Comparison of ENCODE assay signal across 1 cellular context in the genomic region with DNA sequence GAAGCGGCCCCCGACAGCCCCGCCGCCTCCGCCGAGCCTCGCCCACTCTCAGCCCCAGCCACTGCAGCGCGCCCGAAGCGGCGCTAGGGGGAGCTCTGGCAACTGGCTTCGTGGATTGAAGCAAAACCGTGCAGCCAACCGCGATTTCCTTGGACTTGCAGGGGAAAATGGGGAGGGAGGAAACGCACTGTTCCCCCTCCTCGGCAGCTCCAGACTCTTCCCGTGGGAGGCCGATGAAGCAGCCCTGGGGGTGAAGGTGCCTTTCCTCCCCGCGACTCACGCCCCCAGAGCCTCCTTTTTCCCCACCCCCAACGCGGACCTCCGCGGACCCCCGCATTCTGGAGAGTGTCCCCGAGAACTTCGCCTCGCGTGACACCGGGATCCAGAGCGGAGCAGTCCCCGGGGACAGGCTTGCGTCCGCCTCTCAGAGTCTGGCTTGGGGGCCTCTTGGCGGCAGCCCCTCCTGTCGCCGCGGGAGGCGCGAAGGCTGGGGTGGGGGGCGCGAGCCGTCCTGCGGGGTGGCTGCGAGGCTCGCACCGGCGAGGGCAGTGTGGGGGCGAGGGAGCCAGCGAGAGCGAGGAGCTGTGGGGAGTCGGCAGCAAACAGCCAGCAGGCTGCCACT.
A peak's percentile ranks its signal among the peaks of the same experiment; 100 is the strongest.
TF ChIP-seq lines count a peak whose summit lies in the region.

No MANE protein-coding gene starts in this region.

TF ChIP-seq in HepG2, 621 proteins besides CTCF, POLR2A, EP300 and RAD21 (continued from another document and continues in another):
- TF ChIP-seq, protein P1, sequence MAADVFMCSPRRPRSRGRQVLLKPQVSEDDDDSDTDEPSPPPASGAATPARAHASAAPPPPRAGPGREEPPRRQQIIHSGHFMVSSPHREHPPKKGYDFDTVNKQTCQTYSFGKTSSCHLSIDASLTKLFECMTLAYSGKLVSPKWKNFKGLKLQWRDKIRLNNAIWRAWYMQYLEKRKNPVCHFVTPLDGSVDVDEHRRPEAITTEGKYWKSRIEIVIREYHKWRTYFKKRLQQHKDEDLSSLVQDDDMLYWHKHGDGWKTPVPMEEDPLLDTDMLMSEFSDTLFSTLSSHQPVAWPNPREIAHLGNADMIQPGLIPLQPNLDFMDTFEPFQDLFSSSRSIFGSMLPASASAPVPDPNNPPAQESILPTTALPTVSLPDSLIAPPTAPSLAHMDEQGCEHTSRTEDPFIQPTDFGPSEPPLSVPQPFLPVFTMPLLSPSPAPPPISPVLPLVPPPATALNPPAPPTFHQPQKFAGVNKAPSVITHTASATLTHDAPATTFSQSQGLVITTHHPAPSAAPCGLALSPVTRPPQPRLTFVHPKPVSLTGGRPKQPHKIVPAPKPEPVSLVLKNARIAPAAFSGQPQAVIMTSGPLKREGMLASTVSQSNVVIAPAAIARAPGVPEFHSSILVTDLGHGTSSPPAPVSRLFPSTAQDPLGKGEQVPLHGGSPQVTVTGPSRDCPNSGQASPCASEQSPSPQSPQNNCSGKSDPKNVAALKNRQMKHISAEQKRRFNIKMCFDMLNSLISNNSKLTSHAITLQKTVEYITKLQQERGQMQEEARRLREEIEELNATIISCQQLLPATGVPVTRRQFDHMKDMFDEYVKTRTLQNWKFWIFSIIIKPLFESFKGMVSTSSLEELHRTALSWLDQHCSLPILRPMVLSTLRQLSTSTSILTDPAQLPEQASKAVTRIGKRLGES (CRISPR knock-in tag; IDR thresholded peaks at IDR 0.05; ENCODE audit: borderline replicate concordance): no peak
- TF ChIP-seq GLMP (CRISPR knock-in tag; IDR thresholded peaks at IDR 0.05; ENCODE audit: borderline replicate concordance) (no peak), PAF1 (CRISPR knock-in tag; IDR thresholded peaks at IDR 0.05) (no peak), ZBTB10 (CRISPR knock-in tag; IDR thresholded peaks at IDR 0.05; ENCODE audit: borderline replicate concordance) (0 out of 2 replicates have a peak, but pooled peaks have one; percentile 32), YY1 (IDR thresholded peaks at IDR 0.05; ENCODE audit: insufficient read depth, insufficient replicate concordance, low read depth, low read length) (no peak), ZNF282 (IDR thresholded peaks at IDR 0.05; ENCODE audit: partially characterized antibody) (no peak), ZNF777 (CRISPR knock-in tag; IDR thresholded peaks at IDR 0.05) (peak; percentile 82), ZNF839 (CRISPR knock-in tag; IDR thresholded peaks at IDR 0.05; ENCODE audit: borderline replicate concordance) (no peak), DPF2 (CRISPR knock-in tag; IDR thresholded peaks at IDR 0.05; ENCODE audit: borderline replicate concordance, low read depth) (no peak), RNF2 (conservative IDR thresholded peaks at IDR 0.05; ENCODE audit: low read depth) (no peak), ZNF550 (CRISPR knock-in tag; IDR thresholded peaks at IDR 0.05; ENCODE audit: borderline replicate concordance) (no peak), SRSF4 (IDR thresholded peaks at IDR 0.05; ENCODE audit: low read depth, low read length, poor library complexity, severe bottlenecking) (no peak), ZNF589 (CRISPR knock-in tag; conservative IDR thresholded peaks at IDR 0.05) (no peak), ZNF101 (CRISPR knock-in tag; IDR thresholded peaks at IDR 0.05; ENCODE audit: borderline replicate concordance, low read depth) (no peak), MAFF (IDR thresholded peaks at IDR 0.05; ENCODE audit: low read depth, low read length) (no peak), HCFC1 (IDR thresholded peaks at IDR 0.05; ENCODE audit: low read depth, low read length) (no peak), NFE2 (CRISPR knock-in tag; IDR thresholded peaks at IDR 0.05) (no peak), ZNF784 (CRISPR knock-in tag; IDR thresholded peaks at IDR 0.05; ENCODE audit: borderline replicate concordance) (peak; percentile 25; the same call in 1 of the 2 replicates), HMG20A (CRISPR knock-in tag; IDR thresholded peaks at IDR 0.05; ENCODE audit: borderline replicate concordance) (0 out of 2 replicates have a peak, but pooled peaks have one; percentile 30), NFRKB (IDR thresholded peaks at IDR 0.05) (no peak), ZFP36L2 (CRISPR knock-in tag; IDR thresholded peaks at IDR 0.05) (no peak), DNMT3B (CRISPR knock-in tag; conservative IDR thresholded peaks at IDR 0.05) (no peak), ZNF333 (CRISPR knock-in tag; IDR thresholded peaks at IDR 0.05; ENCODE audit: borderline replicate concordance) (no peak; the same call in 1 of the 2 replicates), HNRNPK (IDR thresholded peaks at IDR 0.05; ENCODE audit: low read depth, low read length, poor library complexity, severe bottlenecking) (no peak), ZFP36L1 (CRISPR knock-in tag; IDR thresholded peaks at IDR 0.05) (peak; percentile 76; the same call in 1 of the 2 replicates), ZNF782 (CRISPR knock-in tag; IDR thresholded peaks at IDR 0.05; ENCODE audit: borderline replicate concordance) (no peak), CBFB (CRISPR knock-in tag; IDR thresholded peaks at IDR 0.05) (no peak), BCL6 (CRISPR knock-in tag; IDR thresholded peaks at IDR 0.05) (0 out of 2 replicates have a peak, but pooled peaks have one; percentile 36), ZFP1 (CRISPR knock-in tag; IDR thresholded peaks at IDR 0.05) (no peak), KLF11 (CRISPR knock-in tag; IDR thresholded peaks at IDR 0.05) (no peak), TCF12 (IDR thresholded peaks at IDR 0.05) (no peak), TCF12 (CRISPR knock-in tag; IDR thresholded peaks at IDR 0.05) (no peak), ZZZ3 (CRISPR knock-in tag; IDR thresholded peaks at IDR 0.05; ENCODE audit: borderline replicate concordance) (no peak), ZNF720 (CRISPR knock-in tag; IDR thresholded peaks at IDR 0.05) (no peak), KLF16 (CRISPR knock-in tag; IDR thresholded peaks at IDR 0.05) (0 out of 4 replicates have a peak, but pooled peaks of 1 of the 2 experiments have one; percentile 54), PHF8 (CRISPR knock-in tag; IDR thresholded peaks at IDR 0.05) (no peak; the same call in 1 of the 2 replicates), GZF1 (CRISPR knock-in tag; IDR thresholded peaks at IDR 0.05) (no peak; the same call in 1 of the 2 replicates), TMF1 (CRISPR knock-in tag; IDR thresholded peaks at IDR 0.05; ENCODE audit: low read depth) (no peak), KDM3A (CRISPR knock-in tag; IDR thresholded peaks at IDR 0.05; ENCODE audit: low read depth) (peak; percentile 85), ZFP82 (CRISPR knock-in tag; IDR thresholded peaks at IDR 0.05; ENCODE audit: borderline replicate concordance) (peak; percentile 88; the same call in 1 of the 2 replicates), ZBTB1 (CRISPR knock-in tag; IDR thresholded peaks at IDR 0.05; ENCODE audit: borderline replicate concordance) (no peak), HNF4G (IDR thresholded peaks at IDR 0.05; ENCODE audit: borderline replicate concordance, low read depth, low read length) (no peak), HNF4G (CRISPR knock-in tag; IDR thresholded peaks at IDR 0.05; ENCODE audit: borderline replicate concordance, low read depth) (no peak)
- TF ChIP-seq, protein P2, sequence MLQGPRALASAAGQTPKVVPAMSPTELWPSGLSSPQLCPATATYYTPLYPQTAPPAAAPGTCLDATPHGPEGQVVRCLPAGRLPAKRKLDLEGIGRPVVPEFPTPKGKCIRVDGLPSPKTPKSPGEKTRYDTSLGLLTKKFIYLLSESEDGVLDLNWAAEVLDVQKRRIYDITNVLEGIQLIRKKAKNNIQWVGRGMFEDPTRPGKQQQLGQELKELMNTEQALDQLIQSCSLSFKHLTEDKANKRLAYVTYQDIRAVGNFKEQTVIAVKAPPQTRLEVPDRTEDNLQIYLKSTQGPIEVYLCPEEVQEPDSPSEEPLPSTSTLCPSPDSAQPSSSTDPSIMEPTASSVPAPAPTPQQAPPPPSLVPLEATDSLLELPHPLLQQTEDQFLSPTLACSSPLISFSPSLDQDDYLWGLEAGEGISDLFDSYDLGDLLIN (CRISPR knock-in tag; IDR thresholded peaks at IDR 0.05; ENCODE audit: borderline replicate concordance): no peak
- TF ChIP-seq, protein P3, sequence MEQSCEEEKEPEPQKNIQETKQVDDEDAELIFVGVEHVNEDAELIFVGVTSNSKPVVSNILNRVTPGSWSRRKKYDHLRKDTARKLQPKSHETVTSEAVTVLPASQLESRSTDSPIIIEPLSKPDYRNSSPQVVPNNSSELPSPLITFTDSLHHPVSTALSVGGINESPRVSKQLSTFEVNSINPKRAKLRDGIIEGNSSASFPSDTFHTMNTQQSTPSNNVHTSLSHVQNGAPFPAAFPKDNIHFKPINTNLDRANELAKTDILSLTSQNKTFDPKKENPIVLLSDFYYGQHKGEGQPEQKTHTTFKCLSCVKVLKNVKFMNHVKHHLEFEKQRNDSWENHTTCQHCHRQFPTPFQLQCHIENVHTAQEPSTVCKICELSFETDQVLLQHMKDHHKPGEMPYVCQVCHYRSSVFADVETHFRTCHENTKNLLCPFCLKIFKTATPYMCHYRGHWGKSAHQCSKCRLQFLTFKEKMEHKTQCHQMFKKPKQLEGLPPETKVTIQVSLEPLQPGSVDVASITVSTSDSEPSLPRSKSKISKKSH (CRISPR knock-in tag; IDR thresholded peaks at IDR 0.05; ENCODE audit: borderline replicate concordance): no peak
- TF ChIP-seq, protein P4, sequence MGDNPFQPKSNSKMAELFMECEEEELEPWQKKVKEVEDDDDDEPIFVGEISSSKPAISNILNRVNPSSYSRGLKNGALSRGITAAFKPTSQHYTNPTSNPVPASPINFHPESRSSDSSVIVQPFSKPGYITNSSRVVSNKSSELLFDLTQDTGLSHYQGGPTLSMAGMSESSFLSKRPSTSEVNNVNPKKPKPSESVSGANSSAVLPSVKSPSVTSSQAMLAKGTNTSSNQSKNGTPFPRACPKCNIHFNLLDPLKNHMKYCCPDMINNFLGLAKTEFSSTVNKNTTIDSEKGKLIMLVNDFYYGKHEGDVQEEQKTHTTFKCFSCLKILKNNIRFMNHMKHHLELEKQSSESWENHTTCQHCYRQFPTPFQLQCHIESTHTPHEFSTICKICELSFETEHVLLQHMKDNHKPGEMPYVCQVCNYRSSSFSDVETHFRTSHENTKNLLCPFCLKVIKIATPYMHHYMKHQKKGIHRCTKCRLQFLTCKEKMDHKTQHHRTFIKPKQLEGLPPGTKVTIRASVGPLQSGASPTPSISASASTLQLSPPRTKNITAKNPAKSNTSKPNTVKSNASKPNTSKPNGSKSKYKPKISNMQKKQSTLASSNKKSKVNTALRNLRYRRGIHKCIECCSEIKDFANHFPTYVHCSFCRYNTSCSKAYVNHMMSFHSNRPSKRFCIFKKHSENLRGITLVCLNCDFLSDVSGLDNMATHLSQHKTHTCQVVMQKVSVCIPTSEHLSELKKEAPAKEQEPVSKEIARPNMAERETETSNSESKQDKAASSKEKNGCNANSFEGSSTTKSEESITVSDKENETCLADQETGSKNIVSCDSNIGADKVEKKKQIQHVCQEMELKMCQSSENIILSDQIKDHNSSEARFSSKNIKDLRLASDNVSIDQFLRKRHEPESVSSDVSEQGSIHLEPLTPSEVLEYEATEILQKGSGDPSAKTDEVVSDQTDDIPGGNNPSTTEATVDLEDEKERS (CRISPR knock-in tag; IDR thresholded peaks at IDR 0.05): no peak
- TF ChIP-seq, protein P5, sequence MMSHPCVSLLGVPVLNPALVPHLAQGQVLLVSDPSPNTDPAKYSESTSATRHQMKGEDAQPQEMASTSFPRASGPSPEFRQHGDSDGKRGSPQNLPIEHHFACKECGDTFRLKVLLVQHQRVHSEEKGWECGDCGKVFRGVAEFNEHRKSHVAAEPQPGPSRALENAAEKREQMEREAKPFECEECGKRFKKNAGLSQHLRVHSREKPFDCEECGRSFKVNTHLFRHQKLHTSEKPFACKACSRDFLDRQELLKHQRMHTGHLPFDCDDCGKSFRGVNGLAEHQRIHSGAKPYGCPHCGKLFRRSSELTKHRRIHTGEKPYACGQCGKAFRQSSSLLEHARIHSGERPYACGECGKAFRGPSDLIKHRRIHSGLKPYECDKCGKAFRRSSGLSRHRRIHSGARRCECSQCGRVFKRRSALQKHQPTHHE (CRISPR knock-in tag; IDR thresholded peaks at IDR 0.05; ENCODE audit: borderline replicate concordance): peak; percentile 50; the same call in 1 of the 2 replicates
- TF ChIP-seq, protein P6, sequence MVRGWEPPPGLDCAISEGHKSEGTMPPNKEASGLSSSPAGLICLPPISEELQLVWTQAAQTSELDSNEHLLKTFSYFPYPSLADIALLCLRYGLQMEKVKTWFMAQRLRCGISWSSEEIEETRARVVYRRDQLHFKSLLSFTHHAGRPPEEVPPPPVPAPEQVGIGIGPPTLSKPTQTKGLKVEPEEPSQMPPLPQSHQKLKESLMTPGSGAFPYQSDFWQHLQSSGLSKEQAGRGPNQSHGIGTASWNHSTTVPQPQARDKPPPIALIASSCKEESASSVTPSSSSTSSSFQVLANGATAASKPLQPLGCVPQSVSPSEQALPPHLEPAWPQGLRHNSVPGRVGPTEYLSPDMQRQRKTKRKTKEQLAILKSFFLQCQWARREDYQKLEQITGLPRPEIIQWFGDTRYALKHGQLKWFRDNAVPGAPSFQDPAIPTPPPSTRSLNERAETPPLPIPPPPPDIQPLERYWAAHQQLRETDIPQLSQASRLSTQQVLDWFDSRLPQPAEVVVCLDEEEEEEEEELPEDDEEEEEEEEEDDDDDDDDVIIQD (CRISPR knock-in tag; IDR thresholded peaks at IDR 0.05; ENCODE audit: low read depth): no peak
